Comparison of ENCODE assay signal across 9 cellular contexts in the genomic region with DNA sequence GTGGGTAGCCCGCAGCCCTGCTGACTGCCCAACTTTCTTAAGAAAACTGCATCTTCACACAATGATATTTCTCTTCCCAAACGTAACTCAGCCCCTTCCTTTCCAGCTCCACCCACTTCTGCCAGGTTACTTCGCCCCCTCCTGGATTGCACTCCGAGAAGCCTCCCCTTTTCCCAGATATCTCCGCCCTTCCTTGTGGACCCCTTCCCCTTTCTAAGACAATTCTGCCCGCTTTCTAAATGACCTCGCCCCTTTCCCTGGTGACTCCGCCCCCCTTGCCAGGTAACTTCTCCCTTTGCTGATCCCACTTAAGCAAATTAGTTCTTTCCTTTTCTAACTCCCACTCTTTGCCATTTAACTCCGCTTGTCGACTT. TPM values are rescaled to one million over a fixed set of nuclear protein-coding genes. Genes with fewer than 3 reads are reported as not detected.
DNase-seq lines count a peak whose midpoint lies in the region; ATAC-seq, FAIRE-seq and TF ChIP-seq lines count a peak whose summit lies in the region.
"Had no signal": no experiment of that assay in that cellular context is flagged by ENCODE, and none has a peak within 500 bp of the region (broad histone marks: within the 10 kb centered on the region; RNA-seq: fewer than 3 reads in every experiment).

No MANE protein-coding gene starts in this region.

- no peak overlapping the region for H2BK15ac ChIP-seq in mesendoderm (replicated peaks; ENCODE audit: low read depth)

- H2AFZ ChIP-seq in DND-41 (ENCODE audit: low read depth, low read length) (peak overlapping the region; percentile 74), K562 (ENCODE audit: low read depth, low read length) (peak overlapping the region; percentile 98)

- TF ChIP-seq EP300 in K562 (IDR thresholded peaks at IDR 0.05; ENCODE audit: low read length), result no peak

- in situ Hi-C loops in K562 (cut with MboI), result loop anchor here (5.0 kb wide), 1 partner anchor 323 kb away; no protein-coding TSS in a partner anchor

- no peak overlapping the region for H3K4ac ChIP-seq in mesendoderm (ENCODE audit: low read depth, low read length)

- TF ChIP-seq RAD21 in K562 (CRISPR knock-in tag; conservative IDR thresholded peaks at IDR 0.05 in 1 of 2, IDR thresholded peaks at IDR 0.05 in 1 of 2), result no peak; a peak in 1 of 4 replicates

- FAIRE-seq in K562 (lab: Jason Lieb, UNC), result no peak

- TF ChIP-seq CTCF in DND-41 (IDR thresholded peaks at IDR 0.05; ENCODE audit: borderline replicate concordance, extremely low read depth, low read length, poor library complexity, severe bottlenecking), result no peak
- no peak; a peak in 1 of 6 replicates for TF ChIP-seq CTCF in K562 (IDR thresholded peaks at IDR 0.05 in 2 of 3, conservative IDR thresholded peaks at IDR 0.05 in 1 of 3; ENCODE audit: insufficient read depth in 2 of 3, low read depth in 1 of 3, low read length in 3 of 3)

- H3K27ac ChIP-seq in DND-41 (ENCODE audit: low read length), result no peak overlapping the region
- H3K27ac ChIP-seq in K562 (ENCODE audit: extremely low read depth, low read depth, low read length), result peak overlapping the region; percentile 76
- H3K27ac ChIP-seq in mesendoderm (ENCODE audit: low read depth, low read length), result peak overlapping the region; percentile 32
- peak overlapping the region in 1 of 2 donors; percentile 8 for H3K27ac ChIP-seq in aorta (ENCODE audit: low read depth in 1 of 2, low read length in 2 of 2)

- no peak for TF ChIP-seq POLR2A in K562 (conservative IDR thresholded peaks at IDR 0.05)

- no peak overlapping the region for H3K23ac ChIP-seq in mesendoderm (ENCODE audit: low read length)

- H2BK120ac ChIP-seq in mesendoderm (ENCODE audit: low read depth, low read length), result no peak overlapping the region

- no peaks in the 10 kb centered on the region for H3K9me1 ChIP-seq in K562 (ENCODE audit: control insufficient read depth, insufficient read depth, low read length)

- POLR2A ChIA-PET in K562 (lab: Yijun Ruan, JAX), result interaction anchor here (0.6 to 3.2 kb wide), 7 partner anchors 11 to 319 kb away, joined by 3 to 11 read pairs (median 4); no protein-coding TSS in a partner anchor

- H3K9ac ChIP-seq in DND-41 (ENCODE audit: low read depth, low read length) (peak overlapping the region; percentile 46; the same call in 1 of the 2 replicates), K562 (ENCODE audit: insufficient read depth in 1 of 2, low read depth in 2 of 2, low read length in 2 of 2) (peak overlapping the region; percentile 58 to 84; a peak in 3 of 4 replicates), mesendoderm (ENCODE audit: low read length) (peak overlapping the region; percentile 74)

- no peak for DNase-seq in DND-41
- peak in 3 of 4 experiments; percentile 35 to 43 (median 37) for DNase-seq in K562 (ENCODE audit: extremely low read depth in 1 of 4, low spot score in 3 of 4)
- DNase-seq in mesendoderm, result peak; percentile 91
- DNase-seq in mesenteric fat pad (ENCODE audit: low spot score), result no peak
- DNase-seq in COLO668 (lab: John Stamatoyannopoulos, UW; ENCODE audit: unreplicated experiment), result no peak
- no peak for DNase-seq in aorta

- ATAC-seq in DND-41 (ENCODE audit: insufficient read depth, low read depth) (peak; percentile 3; the same call in 1 of the 3 replicates), HG02840 (IDR thresholded peaks at IDR 0.05; ENCODE audit: low FRiP score, unreplicated experiment) (peak; percentile 18), K562 (peak; percentile 3), HG03571 (IDR thresholded peaks at IDR 0.05; ENCODE audit: unreplicated experiment) (no peak), aorta (ENCODE audit: low FRiP score) (no peak)

- peak overlapping the region; percentile 92 for H3K56ac ChIP-seq in mesendoderm (ENCODE audit: low read length)

- H3K4me1 ChIP-seq in DND-41 (ENCODE audit: insufficient read depth, low read length), result peaks cover 13% of the 10 kb centered on the region
- H3K4me1 ChIP-seq in K562 (replicated peaks in 1 of 2; ENCODE audit: control insufficient read depth in 2 of 2, insufficient read depth in 2 of 2, low read length in 2 of 2), result peaks cover 26 to 41% of the 10 kb centered on the region in 2 experiments; a peak in 4 of 5 replicates
- H3K4me1 ChIP-seq in mesendoderm (ENCODE audit: control insufficient read depth, low read depth, low read length), result peaks cover 5% of the 10 kb centered on the region
- H3K4me1 ChIP-seq in aorta (ENCODE audit: control insufficient read depth in 1 of 2, insufficient read depth in 2 of 2, low read length in 2 of 2), result no peaks in the 10 kb centered on the region

- intact Hi-C loops in K562 (cut with micrococcal nuclease) (loop anchor here (1.0 to 5.0 kb wide), 6 partner anchors 27 to 468 kb away; a partner anchor contains a TSS), aorta (cut with DNase I) (loop anchor here (1.0 to 10.0 kb wide), 6 partner anchors 28 to 346 kb away; a partner anchor contains a TSS)

- H2AK5ac ChIP-seq in mesendoderm (ENCODE audit: low read length), result no peak overlapping the region

- no TSS peak for BruUV-seq in K562 (replicated peaks; lab: Mats Ljungman, UMichigan)

- H3K4me2 ChIP-seq in DND-41 (ENCODE audit: insufficient read depth, low read length), result peak overlapping the region; percentile 74
- H3K4me2 ChIP-seq in K562 (ENCODE audit: insufficient read depth, low read length), result peak overlapping the region; percentile 99
- peak overlapping the region; percentile 98 for H3K4me2 ChIP-seq in mesendoderm (ENCODE audit: low read length)

- H3K27me3 ChIP-seq in DND-41 (ENCODE audit: insufficient read depth, low read length, poor library complexity), result no peaks in the 10 kb centered on the region
- H3K27me3 ChIP-seq in K562 (ENCODE audit: control insufficient read depth in 2 of 2, insufficient read depth in 2 of 2, low read length in 2 of 2), result no peaks in the 10 kb centered on the region
- H3K27me3 ChIP-seq in mesendoderm (ENCODE audit: insufficient read depth, low read length, poor library complexity), result no peaks in the 10 kb centered on the region
- no peaks in the 10 kb centered on the region for H3K27me3 ChIP-seq in aorta (ENCODE audit: control insufficient read depth in 1 of 2, insufficient read depth in 2 of 2, low read length in 1 of 2)

- H3K18ac ChIP-seq in mesendoderm (ENCODE audit: low read length), result no peak overlapping the region

- no peaks in the 10 kb centered on the region for H3K9me3 ChIP-seq in DND-41 (ENCODE audit: insufficient read depth, low read length, severe bottlenecking)
- H3K9me3 ChIP-seq in K562 (replicated peaks; ENCODE audit: control insufficient read depth, insufficient read depth, low read depth, low read length), result no peaks in the 10 kb centered on the region
- no peaks in the 10 kb centered on the region for H3K9me3 ChIP-seq in aorta (ENCODE audit: control insufficient read depth, low read length)

- no peak overlapping the region for H2BK5ac ChIP-seq in mesendoderm (ENCODE audit: low read length)

- under 1% methylated on average over 10 of the region's 10 CpGs for WGBS in K562 (ENCODE audit: insufficient coverage, low coverage, missing lambda C conversion rate)
- no CpG with 5 or more reads among the region's 10 CpGs for WGBS in mesendoderm (ENCODE audit: extremely low coverage, insufficient coverage, low lambda C conversion rate)
- WGBS in aorta, 2 donors, result 1 to 2% methylated on average over 9 to 10 of the region's 10 CpGs

- H3K4me3 ChIP-seq in DND-41 (ENCODE audit: low read depth in 1 of 2, low read length in 2 of 2) (peak overlapping the region; percentile 30 to 62; a peak in 3 of 4 replicates), K562 (peak overlapping the region; percentile 67), mesendoderm (ENCODE audit: low read length) (peak overlapping the region; percentile 76), aorta (ENCODE audit: low read length in 2 of 2) (peak overlapping the region in 1 of 2 donors; percentile 7)

- H3K79me1 ChIP-seq in mesendoderm (ENCODE audit: low read length), result no peaks in the 10 kb centered on the region

- H3K79me2 ChIP-seq in DND-41 (ENCODE audit: insufficient read depth, low read length) (no peaks in the 10 kb centered on the region), K562 (ENCODE audit: control insufficient read depth, insufficient read depth, low read length) (no peaks in the 10 kb centered on the region), mesendoderm (ENCODE audit: control insufficient read depth, insufficient read depth, low read length) (no peaks in the 10 kb centered on the region)

- H4K8ac ChIP-seq in mesendoderm (ENCODE audit: low read depth, low read length), result no peak overlapping the region

- H4K20me1 ChIP-seq in DND-41 (ENCODE audit: insufficient read depth, low read length) (no peaks in the 10 kb centered on the region), K562 (replicated peaks; ENCODE audit: control insufficient read depth, insufficient read depth, low read length) (no peaks in the 10 kb centered on the region)

- H4K5ac ChIP-seq in mesendoderm (ENCODE audit: low read length), result no peak overlapping the region

- no peaks in the 10 kb centered on the region for H3K36me3 ChIP-seq in DND-41 (ENCODE audit: insufficient read depth, low read length)
- peaks cover 5% of the 10 kb centered on the region; the same call in 1 of the 3 replicates for H3K36me3 ChIP-seq in K562 (ENCODE audit: control insufficient read depth, insufficient read depth, low read length)
- H3K36me3 ChIP-seq in mesendoderm (ENCODE audit: control insufficient read depth, insufficient read depth, low read length), result no peaks in the 10 kb centered on the region
- H3K36me3 ChIP-seq in aorta (ENCODE audit: control insufficient read depth in 1 of 2, insufficient read depth in 2 of 2, low read length in 1 of 2), result no peaks in the 10 kb centered on the region

- CTCF ChIA-PET in K562 (lab: Yijun Ruan, JAX; ENCODE audit: low intra/inter-chr PET ratio), result interaction anchor here (0.7 to 2.4 kb wide), 6 partner anchors 55 to 444 kb away, joined by 3 to 14 read pairs (median 6); no protein-coding TSS in a partner anchor

RNA-seq across cellular contexts. Expression of a gene that starts 2.6 kb away (rescaled TPM):
- 5.1 and 9.1 TPM in 2 replicates for total RNA-seq in K562 (2011; cell fraction: chromatin; rRNA removed; ENCODE audit: low replicate concordance)
- total RNA-seq in K562 (2011; cell fraction: nucleolus; rRNA removed), result 3.4 and 5.2 TPM in 2 replicates
- total RNA-seq in K562 (2011; cell fraction: nucleoplasm; rRNA removed), result 5.9 and 9.6 TPM in 2 replicates
- total RNA-seq in K562 (2014; rRNA removed) (2.0 and 2.1 TPM in 2 replicates), K562 (2014; rRNA removed; fragmentation: Illumina TruSeq; extraction: Trizol) (1.9 and 2.3 TPM in 2 replicates), K562 (2015; rRNA removed; fragmentation: Illumina TruSeq; extraction: Trizol) (2.2 and 2.5 TPM in 2 replicates), K562 (2021) (7.6 and 7.7 TPM in 2 replicates), mesenteric fat pad (2.4 TPM), aorta (1 to 10 TPM; 1.7 to 2.0 TPM)
- polyA plus RNA-seq in K562 (2011; rRNA removed) (4.7 and 7.0 TPM in 2 replicates), K562 (2014; fragmentation: Illumina TruSeq; extraction: Trizol) (6.8 and 7.6 TPM in 2 replicates), K562 (2014; fragmentation: Nextera tagmentation; extraction: Ambion mirVana) (1 to 10 TPM; 1.1 TPM), K562 (2014; rRNA removed) (5.3 and 5.4 TPM in 2 replicates), aorta (1 to 10 TPM in 1 of 2 donors, under 1 TPM in 1; 0.25 to 7.2 TPM)
- polyA plus RNA-seq in K562 (2011; cell fraction: cytosol; rRNA removed), result 4.2 and 5.6 TPM in 2 replicates
- polyA plus RNA-seq in K562 (2011; cell fraction: nucleus; rRNA removed), result 19.3 and 20.2 TPM in 2 replicates
- 6.7 and 8.5 TPM in 2 replicates for polyA plus RNA-seq in K562 (2012)
- 1.2 and 1.3 TPM in 2 replicates for polyA minus RNA-seq in K562 (2011; rRNA and poly(A)+ RNA removed)
- 0.67 and 1.8 TPM in 2 replicates for polyA minus RNA-seq in K562 (2011; cell fraction: cytosol; rRNA and poly(A)+ RNA removed)
- 1.5 and 1.9 TPM in 2 replicates for polyA minus RNA-seq in K562 (2011; cell fraction: nucleus; rRNA and poly(A)+ RNA removed)
- polyA plus RNA-seq in mesendoderm (2013, experiment 1 of 2), result 6.8 TPM
- 7.3 TPM for polyA plus RNA-seq in mesendoderm (2013, experiment 2 of 2)

RNA-seq across cellular contexts. Expression of a gene that starts 26.9 kb away (rescaled TPM):
- total RNA-seq in K562 (2011; cell fraction: chromatin; rRNA removed; ENCODE audit: low replicate concordance), result 39.2 and 48.5 TPM in 2 replicates
- 47.0 and 50.3 TPM in 2 replicates for total RNA-seq in K562 (2011; cell fraction: nucleolus; rRNA removed)
- 47.5 and 61.6 TPM in 2 replicates for total RNA-seq in K562 (2011; cell fraction: nucleoplasm; rRNA removed)
- total RNA-seq in K562 (2014; rRNA removed) (143 and 161 TPM in 2 replicates), K562 (2014; rRNA removed; fragmentation: Illumina TruSeq; extraction: Trizol) (29.8 and 54.2 TPM in 2 replicates), K562 (2015; rRNA removed; fragmentation: Illumina TruSeq; extraction: Trizol) (129 and 131 TPM in 2 replicates), K562 (2021) (130 and 142 TPM in 2 replicates), mesenteric fat pad (194 TPM), aorta (10 to 100 TPM; 41.5 to 47.9 TPM)
- polyA plus RNA-seq in K562 (2011; rRNA removed) (96.1 and 130 TPM in 2 replicates), K562 (2014; fragmentation: Illumina TruSeq; extraction: Trizol) (56.3 and 136 TPM in 2 replicates), K562 (2014; fragmentation: Nextera tagmentation; extraction: Ambion mirVana) (10 to 100 TPM; 18.1 to 50.3 TPM), K562 (2014; rRNA removed) (112 and 123 TPM in 2 replicates), aorta (100 to 1,000 TPM in 1 of 2 donors, 10 to 100 TPM in 1; 98.8 to 110 TPM)
- polyA plus RNA-seq in K562 (2011; cell fraction: cytosol; rRNA removed), result 169 and 204 TPM in 2 replicates
- 70.0 and 71.8 TPM in 2 replicates for polyA plus RNA-seq in K562 (2011; cell fraction: nucleus; rRNA removed)
- 188 and 234 TPM in 2 replicates for polyA plus RNA-seq in K562 (2012)
- 45.2 and 56.4 TPM in 2 replicates for polyA minus RNA-seq in K562 (2011; rRNA and poly(A)+ RNA removed)
- polyA minus RNA-seq in K562 (2011; cell fraction: cytosol; rRNA and poly(A)+ RNA removed), result 66.9 and 70.1 TPM in 2 replicates
- 15.1 and 25.2 TPM in 2 replicates for polyA minus RNA-seq in K562 (2011; cell fraction: nucleus; rRNA and poly(A)+ RNA removed)
- polyA plus RNA-seq in mesendoderm (2013, experiment 1 of 2), result 40.3 TPM
- polyA plus RNA-seq in mesendoderm (2013, experiment 2 of 2), result 39.1 TPM

RNA-seq across cellular contexts. Expression of a gene that starts 27.9 kb away (rescaled TPM):
- total RNA-seq in K562 (2011; cell fraction: chromatin; rRNA removed; ENCODE audit: low replicate concordance), result 0.12 and 0.16 TPM in 2 replicates
- total RNA-seq in K562 (2011; cell fraction: nucleolus; rRNA removed), result not detected in 2 replicates
- 0.29 TPM in 1 of 2 replicates, not detected in the other for total RNA-seq in K562 (2011; cell fraction: nucleoplasm; rRNA removed)
- total RNA-seq in K562 (2014; rRNA removed) (0.12 and 0.14 TPM in 2 replicates), K562 (2014; rRNA removed; fragmentation: Illumina TruSeq; extraction: Trizol) (0.11 TPM in 1 of 2 replicates, not detected in the other), K562 (2015; rRNA removed; fragmentation: Illumina TruSeq; extraction: Trizol) (0.04 and 0.07 TPM in 2 replicates), K562 (2021) (0.22 and 0.27 TPM in 2 replicates), mesenteric fat pad (3.7 TPM), aorta (under 1 TPM; 0.24 to 0.26 TPM)
- polyA plus RNA-seq in K562 (2011; rRNA removed) (0.14 TPM in 2 replicates), K562 (2014; fragmentation: Illumina TruSeq; extraction: Trizol) (0.14 and 0.15 TPM in 2 replicates), K562 (2014; fragmentation: Nextera tagmentation; extraction: Ambion mirVana) (not detected), K562 (2014; rRNA removed) (0.03 and 0.18 TPM in 2 replicates), aorta (under 1 TPM in 1 of 2 donors, not detected in 1; 0.13 TPM)
- polyA plus RNA-seq in K562 (2011; cell fraction: cytosol; rRNA removed), result 0.24 and 0.34 TPM in 2 replicates
- polyA plus RNA-seq in K562 (2011; cell fraction: nucleus; rRNA removed), result 0.14 TPM in 2 replicates
- 0.19 and 0.23 TPM in 2 replicates for polyA plus RNA-seq in K562 (2012)
- polyA minus RNA-seq in K562 (2011; rRNA and poly(A)+ RNA removed), result not detected in 2 replicates
- not detected in 2 replicates for polyA minus RNA-seq in K562 (2011; cell fraction: cytosol; rRNA and poly(A)+ RNA removed)
- not detected in 2 replicates for polyA minus RNA-seq in K562 (2011; cell fraction: nucleus; rRNA and poly(A)+ RNA removed)
- 17.8 TPM for polyA plus RNA-seq in mesendoderm (2013, experiment 1 of 2)
- polyA plus RNA-seq in mesendoderm (2013, experiment 2 of 2), result 17.4 TPM
- total RNA-seq: T-helper 2 cell treated with Interferon-gamma antibody and Interleukin-4, amounts not matched to agents 100 ng/mL and 5 ng/mL, for 36 hours had no signal

RNA-seq across cellular contexts. Expression of a gene that starts 29.5 kb away (rescaled TPM):
- not detected in 2 replicates for total RNA-seq in K562 (2011; cell fraction: chromatin; rRNA removed; ENCODE audit: low replicate concordance)
- not detected in 2 replicates for total RNA-seq in K562 (2011; cell fraction: nucleolus; rRNA removed)
- total RNA-seq in K562 (2011; cell fraction: nucleoplasm; rRNA removed), result not detected in 2 replicates
- total RNA-seq in K562 (2014; rRNA removed) (not detected in 2 replicates), K562 (2014; rRNA removed; fragmentation: Illumina TruSeq; extraction: Trizol) (0.51 and 0.62 TPM in 2 replicates), K562 (2015; rRNA removed; fragmentation: Illumina TruSeq; extraction: Trizol) (0.98 and 1.6 TPM in 2 replicates), K562 (2021) (2.2 and 4.0 TPM in 2 replicates), mesenteric fat pad (4.4 TPM), aorta (under 1 TPM in 1 of 2 donors, not detected in 1; 0.87 TPM)
- polyA plus RNA-seq in K562 (2011; rRNA removed) (0.45 and 0.76 TPM in 2 replicates), K562 (2014; fragmentation: Illumina TruSeq; extraction: Trizol) (not detected in 2 replicates), K562 (2014; fragmentation: Nextera tagmentation; extraction: Ambion mirVana) (1 to 10 TPM in 1 of 2 experiments, under 1 TPM in 1; 0.84 to 2.0 TPM), K562 (2014; rRNA removed) (not detected in 2 replicates), aorta (1 to 10 TPM; 2.0 to 3.5 TPM)
- 0.70 TPM in 1 of 2 replicates, not detected in the other for polyA plus RNA-seq in K562 (2011; cell fraction: cytosol; rRNA removed)
- 2.1 and 2.8 TPM in 2 replicates for polyA plus RNA-seq in K562 (2011; cell fraction: nucleus; rRNA removed)
- polyA plus RNA-seq in K562 (2012), result 2.6 and 2.7 TPM in 2 replicates
- not detected in 2 replicates for polyA minus RNA-seq in K562 (2011; rRNA and poly(A)+ RNA removed)
- not detected in 2 replicates for polyA minus RNA-seq in K562 (2011; cell fraction: cytosol; rRNA and poly(A)+ RNA removed)
- not detected in 2 replicates for polyA minus RNA-seq in K562 (2011; cell fraction: nucleus; rRNA and poly(A)+ RNA removed)
- 4.0 TPM for polyA plus RNA-seq in mesendoderm (2013, experiment 1 of 2)
- 2.9 TPM for polyA plus RNA-seq in mesendoderm (2013, experiment 2 of 2)

RNA-seq across cellular contexts. Expression of a gene that starts 33.2 kb away (rescaled TPM):
- not detected in 2 replicates for total RNA-seq in K562 (2011; cell fraction: chromatin; rRNA removed; ENCODE audit: low replicate concordance)
- total RNA-seq in K562 (2011; cell fraction: nucleolus; rRNA removed), result 1.5 TPM in 1 of 2 replicates, not detected in the other
- 0.81 TPM in 1 of 2 replicates, not detected in the other for total RNA-seq in K562 (2011; cell fraction: nucleoplasm; rRNA removed)
- total RNA-seq in K562 (2014; rRNA removed), result not detected in 2 replicates
- not detected in 2 replicates for total RNA-seq in K562 (2014; rRNA removed; fragmentation: Illumina TruSeq; extraction: Trizol)
- total RNA-seq in K562 (2015; rRNA removed; fragmentation: Illumina TruSeq; extraction: Trizol), result 0.34 and 0.62 TPM in 2 replicates
- 0.47 and 0.51 TPM in 2 replicates for total RNA-seq in K562 (2021)
- polyA plus RNA-seq in K562 (2011; rRNA removed), result 0.33 and 0.46 TPM in 2 replicates
- polyA plus RNA-seq in K562 (2011; cell fraction: cytosol; rRNA removed), result 0.59 and 1.3 TPM in 2 replicates
- 0.39 and 0.64 TPM in 2 replicates for polyA plus RNA-seq in K562 (2011; cell fraction: nucleus; rRNA removed)
- 1.7 and 1.8 TPM in 2 replicates for polyA plus RNA-seq in K562 (2012)
- 0.30 and 0.57 TPM in 2 replicates for polyA plus RNA-seq in K562 (2014; fragmentation: Illumina TruSeq; extraction: Trizol)
- under 1 TPM; 0.67 to 0.70 TPM for polyA plus RNA-seq in K562 (2014; fragmentation: Nextera tagmentation; extraction: Ambion mirVana)
- polyA plus RNA-seq in K562 (2014; rRNA removed), result 0.44 and 1.5 TPM in 2 replicates
- 0.25 TPM in 1 of 2 replicates, not detected in the other for polyA minus RNA-seq in K562 (2011; rRNA and poly(A)+ RNA removed)
- polyA minus RNA-seq in K562 (2011; cell fraction: cytosol; rRNA and poly(A)+ RNA removed), result not detected in 2 replicates
- not detected in 2 replicates for polyA minus RNA-seq in K562 (2011; cell fraction: nucleus; rRNA and poly(A)+ RNA removed)
- polyA plus RNA-seq in mesendoderm (2013, experiment 1 of 2), result not detected
- not detected for polyA plus RNA-seq in mesendoderm (2013, experiment 2 of 2)
- total RNA-seq in mesenteric fat pad, result 3.7 TPM
- 1 to 10 TPM; 3.3 to 6.7 TPM for total RNA-seq in aorta
- polyA plus RNA-seq in aorta, result under 1 TPM; 0.38 to 0.59 TPM

Comparison
In these comparisons a context has a peak if more than half of its experiments do, and no peak if none do; other contexts are left out.
1. ATAC-seq: peak in DND-41 (single experiment), HG02840 (single experiment) and K562 (single experiment); none in HG03571 (single experiment) and aorta (single experiment).
2. DNase-seq: peak in K562 (3 of 4) and mesendoderm (single experiment); none in DND-41 (single experiment), mesenteric fat pad (single experiment), COLO668 (single experiment) and aorta (0 of 2).
3. Peak in every context shown above with its lines, with median percentiles within 50 percentile points of each other: H3K4me2 ChIP-seq and H3K9ac ChIP-seq.